In the genomic region with DNA sequence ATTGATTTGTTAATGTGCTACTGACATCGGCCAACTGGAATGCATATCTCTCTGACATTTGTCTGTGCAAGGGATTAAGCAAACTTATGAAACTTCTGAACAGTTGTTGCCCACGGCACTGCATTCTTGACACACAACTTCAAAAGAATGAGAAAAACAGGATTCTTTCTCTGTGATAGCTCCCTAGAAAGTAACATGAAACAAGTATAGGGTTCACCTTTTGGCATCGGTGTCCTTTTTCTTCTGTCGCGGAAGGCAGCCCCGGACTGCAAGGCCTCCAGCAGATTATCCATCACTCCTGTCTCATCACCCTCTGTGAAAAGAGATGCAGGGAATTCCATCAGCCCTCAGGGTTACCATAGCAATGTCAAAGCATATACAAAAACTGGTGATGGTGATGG, we compare ENCODE assay signal across 14 cellular contexts.
A peak's percentile ranks its signal among the peaks of the same experiment; 100 is the strongest.
DNase-seq lines count a peak whose midpoint lies in the region; ATAC-seq and TF ChIP-seq lines count a peak whose summit lies in the region.
"Had no signal": no experiment of that assay in that cellular context is flagged by ENCODE, and none has a peak within 500 bp of the region (broad histone marks: within the 10 kb centered on the region; RNA-seq: fewer than 3 reads in every experiment).

No MANE protein-coding gene starts in this region.

- H2AFZ ChIP-seq in SK-N-SH (ENCODE audit: low read depth): 0 out of 2 replicates have a peak overlapping the region, but pooled peaks have one; percentile 66
- peak overlapping the region; percentile 53 for H2AFZ ChIP-seq in parathyroid adenoma

- H3K4me3 ChIP-seq in SK-N-SH (ENCODE audit: low read depth in 2 of 2, low read length in 1 of 2) (peak overlapping the region in 1 of 2 experiments; percentile 35; a peak in 3 of 4 replicates), fibroblast of the aortic adventitia (ENCODE audit: low read depth, low read length) (no peak overlapping the region), parathyroid adenoma (ENCODE audit: low read depth, low read length) (no peak overlapping the region)
- H3K4me3 ChIP-seq in effector memory CD4-positive, alpha-beta T cell (ENCODE audit: insufficient read depth, low read depth, low read length, poor library complexity, severe bottlenecking): no peak overlapping the region
- H3K4me3 ChIP-seq: colonic mucosa had no signal

- H3K27me3 ChIP-seq in SK-N-SH (ENCODE audit: insufficient read depth) (no peaks in the 10 kb centered on the region), parathyroid adenoma (ENCODE audit: control insufficient read depth, insufficient read depth, low read length) (no peaks in the 10 kb centered on the region)
- H3K27me3 ChIP-seq in effector memory CD4-positive, alpha-beta T cell (replicated peaks; ENCODE audit: control insufficient read depth, insufficient read depth, low read length, poor library complexity, severe bottlenecking): no peaks in the 10 kb centered on the region
- H3K27me3 ChIP-seq: colonic mucosa had no signal

- H3K9me3 ChIP-seq in SK-N-SH (no peaks in the 10 kb centered on the region), parathyroid adenoma (ENCODE audit: control insufficient read depth, low read length) (no peaks in the 10 kb centered on the region)
- H3K9me3 ChIP-seq in effector memory CD4-positive, alpha-beta T cell (ENCODE audit: control insufficient read depth, low read length): no peaks in the 10 kb centered on the region
- H3K9me3 ChIP-seq: colonic mucosa had no signal

- ATAC-seq in GM21423 (IDR thresholded peaks at IDR 0.05; ENCODE audit: unreplicated experiment) (no peak), GM21576 (IDR thresholded peaks at IDR 0.05; ENCODE audit: unreplicated experiment) (no peak)
- ATAC-seq: activated CD4-positive, alpha-beta T cell treated with anti-CD3 and anti-CD28 coated beads for 36 hours; stimulated activated naive CD8-positive, alpha-beta T cell treated with anti-CD3 and anti-CD28 coated beads, Interleukin-15, amount 100 ng/mL, for 72 hours had no signal

- peak overlapping the region; percentile 60 to 94; a peak in 3 of 4 replicates for H3K27ac ChIP-seq in SK-N-SH (ENCODE audit: low read depth in 2 of 2, low read length in 1 of 2)
- H3K27ac ChIP-seq in parathyroid adenoma: no peak overlapping the region
- no peak overlapping the region for H3K27ac ChIP-seq in effector memory CD4-positive, alpha-beta T cell (ENCODE audit: insufficient read depth, low read length, poor library complexity, severe bottlenecking)
- H3K27ac ChIP-seq: colonic mucosa had no signal

- no peaks in the 10 kb centered on the region for H3K9me2 ChIP-seq in SK-N-SH

- CTCF ChIA-PET in SK-N-SH (lab: Yijun Ruan, JAX): no interaction called here

- TF ChIP-seq CTCF in SK-N-SH (IDR thresholded peaks at IDR 0.05) (no peak), fibroblast of the aortic adventitia (IDR thresholded peaks at IDR 0.05; ENCODE audit: insufficient read depth, low read length) (no peak), parathyroid adenoma (IDR thresholded peaks at IDR 0.05) (no peak)

- DNase-seq in GM03348 (ENCODE audit: low spot score) (peak; percentile 41), SK-N-SH (no peak), fibroblast of the aortic adventitia (ENCODE audit: low read depth) (peak; percentile 70), NCI-H2196 treated with DMSO at 0.1 percent for 48 hours (lab: John Stamatoyannopoulos, UW; ENCODE audit: unreplicated experiment) (no peak)
- DNase-seq in effector memory CD4-positive, alpha-beta T cell: no peak
- DNase-seq: activated CD4-positive, alpha-beta T cell treated with anti-CD3 and anti-CD28 coated beads for 36 hours; colonic mucosa; hypothalamus; NCI-H510A treated with DMSO at 0.1 percent for 48 hours; stimulated activated CD4-positive, alpha-beta T cell treated with anti-CD3 and anti-CD28 coated beads, Interleukin-2, amount 100 ng/mL, for 24 hours; stimulated activated naive CD8-positive, alpha-beta T cell treated with anti-CD3 and anti-CD28 coated beads, Interleukin-15, amount 100 ng/mL, for 72 hours had no signal

- H3K36me3 ChIP-seq in SK-N-SH (replicated peaks in 1 of 2; ENCODE audit: control insufficient read depth in 1 of 2, insufficient read depth in 2 of 2, low read length in 1 of 2): no peaks in the 10 kb centered on the region
- H3K36me3 ChIP-seq in parathyroid adenoma (ENCODE audit: control insufficient read depth, insufficient read depth, low read length): no peaks in the 10 kb centered on the region
- H3K36me3 ChIP-seq in effector memory CD4-positive, alpha-beta T cell (ENCODE audit: control insufficient read depth, insufficient read depth, low read length): no peaks in the 10 kb centered on the region
- H3K36me3 ChIP-seq: colonic mucosa had no signal

- TF ChIP-seq RAD21 in SK-N-SH (IDR thresholded peaks at IDR 0.05; ENCODE audit: low read length): no peak

- H4K20me1 ChIP-seq in SK-N-SH (ENCODE audit: insufficient read depth): no peaks in the 10 kb centered on the region

- peaks cover 52% of the 10 kb centered on the region for H3F3A ChIP-seq in SK-N-SH (replicated peaks; ENCODE audit: insufficient read depth)

- peak overlapping the region; percentile 67 for H3K9ac ChIP-seq in SK-N-SH
- H3K9ac ChIP-seq in parathyroid adenoma: no peak overlapping the region

- TF ChIP-seq EP300 in SK-N-SH (IDR thresholded peaks at IDR 0.05; ENCODE audit: borderline replicate concordance in 1 of 2, low read depth in 1 of 2, low read length in 1 of 2): peak in 1 of 2 experiments; percentile 35; a peak in 2 of 4 replicates

- peak overlapping the region; percentile 70 for H3K4me2 ChIP-seq in SK-N-SH
- H3K4me2 ChIP-seq in parathyroid adenoma (ENCODE audit: low read length): no peak overlapping the region

- 30% methylated on average over 6 of the region's 6 CpGs for WGBS in SK-N-SH (ENCODE audit: low lambda C conversion rate)

- H3K4me1 ChIP-seq in SK-N-SH (ENCODE audit: control insufficient read depth in 1 of 2, insufficient read depth in 2 of 2, low read depth in 1 of 2, low read length in 1 of 2): peaks cover 2 to 69% of the 10 kb centered on the region in 2 experiments
- peaks cover 19% of the 10 kb centered on the region for H3K4me1 ChIP-seq in parathyroid adenoma
- no peaks in the 10 kb centered on the region for H3K4me1 ChIP-seq in effector memory CD4-positive, alpha-beta T cell (ENCODE audit: control insufficient read depth, insufficient read depth, low read length, poor library complexity, severe bottlenecking)
- H3K4me1 ChIP-seq: colonic mucosa had no signal

- POLR2A ChIA-PET in SK-N-SH (lab: Yijun Ruan, JAX): no interaction called here

- H3K79me2 ChIP-seq in SK-N-SH (ENCODE audit: insufficient read depth) (peaks cover 3% of the 10 kb centered on the region; the same call in 1 of the 2 replicates), parathyroid adenoma (no peaks in the 10 kb centered on the region)

TF ChIP-seq in SK-N-SH, 30 proteins besides CTCF, POLR2A, EP300 and RAD21 (continues in another document):
- TF ChIP-seq NRF1 (IDR thresholded peaks at IDR 0.05; ENCODE audit: low read depth, low read length): no peak
- TF ChIP-seq, protein P1, sequence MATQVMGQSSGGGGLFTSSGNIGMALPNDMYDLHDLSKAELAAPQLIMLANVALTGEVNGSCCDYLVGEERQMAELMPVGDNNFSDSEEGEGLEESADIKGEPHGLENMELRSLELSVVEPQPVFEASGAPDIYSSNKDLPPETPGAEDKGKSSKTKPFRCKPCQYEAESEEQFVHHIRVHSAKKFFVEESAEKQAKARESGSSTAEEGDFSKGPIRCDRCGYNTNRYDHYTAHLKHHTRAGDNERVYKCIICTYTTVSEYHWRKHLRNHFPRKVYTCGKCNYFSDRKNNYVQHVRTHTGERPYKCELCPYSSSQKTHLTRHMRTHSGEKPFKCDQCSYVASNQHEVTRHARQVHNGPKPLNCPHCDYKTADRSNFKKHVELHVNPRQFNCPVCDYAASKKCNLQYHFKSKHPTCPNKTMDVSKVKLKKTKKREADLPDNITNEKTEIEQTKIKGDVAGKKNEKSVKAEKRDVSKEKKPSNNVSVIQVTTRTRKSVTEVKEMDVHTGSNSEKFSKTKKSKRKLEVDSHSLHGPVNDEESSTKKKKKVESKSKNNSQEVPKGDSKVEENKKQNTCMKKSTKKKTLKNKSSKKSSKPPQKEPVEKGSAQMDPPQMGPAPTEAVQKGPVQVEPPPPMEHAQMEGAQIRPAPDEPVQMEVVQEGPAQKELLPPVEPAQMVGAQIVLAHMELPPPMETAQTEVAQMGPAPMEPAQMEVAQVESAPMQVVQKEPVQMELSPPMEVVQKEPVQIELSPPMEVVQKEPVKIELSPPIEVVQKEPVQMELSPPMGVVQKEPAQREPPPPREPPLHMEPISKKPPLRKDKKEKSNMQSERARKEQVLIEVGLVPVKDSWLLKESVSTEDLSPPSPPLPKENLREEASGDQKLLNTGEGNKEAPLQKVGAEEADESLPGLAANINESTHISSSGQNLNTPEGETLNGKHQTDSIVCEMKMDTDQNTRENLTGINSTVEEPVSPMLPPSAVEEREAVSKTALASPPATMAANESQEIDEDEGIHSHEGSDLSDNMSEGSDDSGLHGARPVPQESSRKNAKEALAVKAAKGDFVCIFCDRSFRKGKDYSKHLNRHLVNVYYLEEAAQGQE (IDR thresholded peaks at IDR 0.05; ENCODE audit: low read depth, low read length): no peak
- TF ChIP-seq CHD2 (IDR thresholded peaks at IDR 0.05; ENCODE audit: low read length, partially characterized antibody): no peak
- TF ChIP-seq RXRA (IDR thresholded peaks at IDR 0.05; ENCODE audit: borderline replicate concordance, low read depth): peak; percentile 35; the same call in 1 of the 2 replicates
- no peak for TF ChIP-seq GATA2 (CRISPR knock-in tag; IDR thresholded peaks at IDR 0.05)
- TF ChIP-seq FOSL2 (IDR thresholded peaks at IDR 0.05; ENCODE audit: borderline replicate concordance, low read depth): peak; percentile 31; the same call in 1 of the 2 replicates
- TF ChIP-seq SIN3A (IDR thresholded peaks at IDR 0.05; ENCODE audit: borderline replicate concordance, low read depth, low read length): no peak
- peak; percentile 54 for TF ChIP-seq TCF12 (IDR thresholded peaks at IDR 0.05)
- TF ChIP-seq, protein P2, sequence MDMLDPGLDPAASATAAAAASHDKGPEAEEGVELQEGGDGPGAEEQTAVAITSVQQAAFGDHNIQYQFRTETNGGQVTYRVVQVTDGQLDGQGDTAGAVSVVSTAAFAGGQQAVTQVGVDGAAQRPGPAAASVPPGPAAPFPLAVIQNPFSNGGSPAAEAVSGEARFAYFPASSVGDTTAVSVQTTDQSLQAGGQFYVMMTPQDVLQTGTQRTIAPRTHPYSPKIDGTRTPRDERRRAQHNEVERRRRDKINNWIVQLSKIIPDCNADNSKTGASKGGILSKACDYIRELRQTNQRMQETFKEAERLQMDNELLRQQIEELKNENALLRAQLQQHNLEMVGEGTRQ (IDR thresholded peaks at IDR 0.05; ENCODE audit: borderline replicate concordance, low read depth, low read length): no peak
- TF ChIP-seq GABPA (IDR thresholded peaks at IDR 0.05; ENCODE audit: low read depth): no peak
- TF ChIP-seq MXI1 (IDR thresholded peaks at IDR 0.05; ENCODE audit: low read depth, low read length): no peak

Comparison
In these comparisons a context has a peak if more than half of its experiments do, and no peak if none do; other contexts are left out.
1. DNase-seq: peak in GM03348 (single experiment) and fibroblast of the aortic adventitia (single experiment); none in SK-N-SH (single experiment), NCI-H2196 treated with DMSO at 0.1 percent for 48 hours (single experiment) and effector memory CD4-positive, alpha-beta T cell (0 of 3).
2. H3K27ac ChIP-seq: peak in SK-N-SH (2 of 2); none in parathyroid adenoma (single experiment) and effector memory CD4-positive, alpha-beta T cell (single experiment).